ENCODE assay signal across 8 cellular contexts in genomic region chr13:26482451-26483197, GRCh38.
DNase-seq lines count a peak whose midpoint lies in the region; ATAC-seq and TF ChIP-seq lines count a peak whose summit lies in the region.

No MANE protein-coding gene starts in this region.

- H3K27me3 Mint-ChIP-seq in CD14-positive monocyte (ENCODE audit: low read depth in 3 of 3) = peaks cover 2 to 3% (median 2%) of the 10 kb centered on the region in 3 donors
- no peaks in the 10 kb centered on the region for H3K27me3 Mint-ChIP-seq in activated T-helper 17 cell treated with anti-CD3 and anti-CD28 coated beads, Interleukin-2, amount 50 U/mL, for 72 hours

- 7 to 16% (median 8%) methylated on average over 3 of the region's 3 CpGs for WGBS in ovary, 3 donors

- TF ChIP-seq POLR2A in ovary (IDR thresholded peaks at IDR 0.05) (no peak), vagina (IDR thresholded peaks at IDR 0.05) (no peak)

- no peaks in the 10 kb centered on the region for H3K9me3 Mint-ChIP-seq in CD14-positive monocyte
- no peaks in the 10 kb centered on the region for H3K9me3 Mint-ChIP-seq in activated T-helper 17 cell treated with anti-CD3 and anti-CD28 coated beads, Interleukin-2, amount 50 U/mL, for 72 hours

- no peaks in the 10 kb centered on the region for H3K36me3 Mint-ChIP-seq in CD14-positive monocyte
- H3K36me3 Mint-ChIP-seq in activated T-helper 17 cell treated with anti-CD3 and anti-CD28 coated beads, Interleukin-2, amount 50 U/mL, for 72 hours (ENCODE audit: low read depth) = no peaks in the 10 kb centered on the region

- H3K4me3 Mint-ChIP-seq in CD14-positive monocyte = peak overlapping the region; percentile 51 to 79
- no peak overlapping the region for H3K4me3 Mint-ChIP-seq in activated T-helper 17 cell treated with anti-CD3 and anti-CD28 coated beads, Interleukin-2, amount 50 U/mL, for 72 hours

- intact Hi-C loops in CD14-positive monocyte (cut with micrococcal nuclease) = loop anchor here (5.0 to 10.0 kb wide), 2 partner anchors 212 to 215 kb away; no protein-coding TSS in a partner anchor
- intact Hi-C loops in ovary (cut with DNase I) = loop anchor here in 2 of 4 donors (5.0 to 10.0 kb wide), 2 partner anchors 215 to 298 kb away; no protein-coding TSS in a partner anchor
- intact Hi-C loops in vagina (cut with DNase I) = loop anchor here (5.0 kb wide), 1 partner anchor 215 kb away; no protein-coding TSS in a partner anchor

- TF ChIP-seq EP300 in ovary (IDR thresholded peaks at IDR 0.05) = no peak

- peak overlapping the region; percentile 15; the same call in 1 of the 2 replicates for H3K4me3 ChIP-seq in Jurkat, Clone E6-1 (ENCODE audit: low read length)
- H3K4me3 ChIP-seq in RWPE2 (ENCODE audit: severe bottlenecking) = no peak overlapping the region
- H3K4me3 ChIP-seq in fibroblast of villous mesenchyme (ENCODE audit: low read depth, low read length) = no peak overlapping the region
- no peak overlapping the region for H3K4me3 ChIP-seq in ovary
- no peak overlapping the region for H3K4me3 ChIP-seq in vagina

- H3K27ac ChIP-seq in RWPE2 (ENCODE audit: poor library complexity, severe bottlenecking) (no peak overlapping the region), ovary (no peak overlapping the region), vagina (no peak overlapping the region)

- H3K4me1 ChIP-seq in RWPE2 (ENCODE audit: insufficient read depth, poor library complexity, severe bottlenecking) (no peaks in the 10 kb centered on the region), ovary (ENCODE audit: insufficient read depth) (no peaks in the 10 kb centered on the region), vagina (no peaks in the 10 kb centered on the region)

- H3K36me3 ChIP-seq in RWPE2 (ENCODE audit: low read depth) = no peaks in the 10 kb centered on the region
- H3K36me3 ChIP-seq in ovary = no peaks in the 10 kb centered on the region
- H3K36me3 ChIP-seq in vagina = no peaks in the 10 kb centered on the region

- DNase-seq in CD14-positive monocyte (ENCODE audit: low spot score) (no peak), GM19240 (ENCODE audit: insufficient read length, low spot score) (peak; percentile 69), RWPE2 (ENCODE audit: low spot score) (no peak), fibroblast of villous mesenchyme (ENCODE audit: low read depth) (peak; percentile 64), ovary (peak in 4 of 5 donors; percentile 39 to 73 (median 53)), vagina (ENCODE audit: extremely low spot score in 2 of 2) (no peak)
- peak; percentile 85 for DNase-seq in Jurkat, Clone E6-1 (ENCODE audit: low read depth, low spot score)

- peak overlapping the region in 1 of 7 donors; percentile 26 for H3K27ac Mint-ChIP-seq in CD14-positive monocyte
- no peak overlapping the region for H3K27ac Mint-ChIP-seq in activated T-helper 17 cell treated with anti-CD3 and anti-CD28 coated beads, Interleukin-2, amount 50 U/mL, for 72 hours

- H3K4me1 Mint-ChIP-seq in CD14-positive monocyte = peaks cover 3% of the 10 kb centered on the region
- H3K4me1 Mint-ChIP-seq in activated T-helper 17 cell treated with anti-CD3 and anti-CD28 coated beads, Interleukin-2, amount 50 U/mL, for 72 hours = no peaks in the 10 kb centered on the region

- H3K9me3 ChIP-seq in RWPE2 (ENCODE audit: severe bottlenecking) (no peaks in the 10 kb centered on the region), ovary (no peaks in the 10 kb centered on the region), vagina (no peaks in the 10 kb centered on the region)

- ATAC-seq in RWPE2 (ENCODE audit: low read depth) = no peak
- ATAC-seq in activated T-helper 17 cell treated with anti-CD3 and anti-CD28 coated beads, Interleukin-2, amount 50 U/mL, for 72 hours (replicated peaks) = peak; percentile 68

- peak; percentile 86 for TF ChIP-seq CTCF in CD14-positive monocyte (IDR thresholded peaks at IDR 0.05)
- TF ChIP-seq CTCF in RWPE2 (IDR thresholded peaks at IDR 0.05; ENCODE audit: poor library complexity, severe bottlenecking) = peak; percentile 79
- TF ChIP-seq CTCF in fibroblast of villous mesenchyme (IDR thresholded peaks at IDR 0.05; ENCODE audit: insufficient read depth, low read depth, low read length) = peak; percentile 90
- TF ChIP-seq CTCF in ovary (IDR thresholded peaks at IDR 0.05) = peak; percentile 56 to 78 (median 71)
- TF ChIP-seq CTCF in vagina (IDR thresholded peaks at IDR 0.05) = peak; percentile 51 to 82 (median 67)

- H3K27me3 ChIP-seq in RWPE2 (ENCODE audit: insufficient read depth, poor library complexity, severe bottlenecking) = no peaks in the 10 kb centered on the region
- H3K27me3 ChIP-seq in ovary = no peaks in the 10 kb centered on the region
- no peaks in the 10 kb centered on the region for H3K27me3 ChIP-seq in vagina

Comparison
In these comparisons a context has a peak if more than half of its experiments do, and no peak if none do; other contexts are left out.
1. DNase-seq: peak in GM19240 (single experiment), Jurkat, Clone E6-1 (single experiment), fibroblast of villous mesenchyme (single experiment) and ovary (4 of 5); none in CD14-positive monocyte (single experiment), RWPE2 (single experiment) and vagina (0 of 2).
2. Peak in every context shown above with its lines, with median percentiles within 50 percentile points of each other: CTCF ChIP-seq.